Comparison of ENCODE assay signal across 21 cellular contexts in the genomic region with DNA sequence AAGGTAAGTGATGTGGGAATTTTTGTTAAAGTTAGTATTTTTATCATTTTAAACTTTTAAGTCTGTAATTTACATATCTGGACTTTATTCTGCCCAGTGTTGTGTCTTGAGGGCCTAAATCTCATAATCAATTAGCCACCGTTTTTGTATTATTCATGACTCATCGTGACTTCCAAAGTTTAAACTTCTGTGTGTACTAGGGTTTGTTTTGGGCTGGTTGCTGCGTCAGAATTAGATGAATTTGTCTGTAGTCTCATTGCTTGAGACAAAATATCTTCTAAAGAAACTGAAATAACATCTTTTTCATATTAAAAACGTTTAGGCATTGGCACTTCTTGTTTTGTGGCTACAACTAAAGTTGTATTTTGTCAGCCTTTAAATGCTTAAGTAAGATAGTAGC.
"Had no signal": no experiment of that assay in that cellular context is flagged by ENCODE, and none has a peak within 500 bp of the region (broad histone marks: within the 10 kb centered on the region; RNA-seq: fewer than 3 reads in every experiment).

No MANE protein-coding gene starts in this region.

- H3K27ac Mint-ChIP-seq: activated CD4-positive, alpha-beta T cell treated with anti-CD3 and anti-CD28 coated beads, Interleukin-2, amount 10 ng/mL, durations not matched to agents 7 days and 5 days; activated naive CD4-positive, alpha-beta T cell treated with anti-CD3 and anti-CD28 coated beads, Interleukin-2, amount 50 U/mL, for 24 hours; activated T-cell treated with anti-CD3 and anti-CD28 coated beads, Interleukin-2, amount 50 U/mL, for 72 hours; effector memory CD8-positive, alpha-beta T cell; nephron had no signal

- H3K36me3 ChIP-seq: ascending aorta, cardiac muscle cell, esophagus squamous epithelium, gastrocnemius medialis, sigmoid colon had no signal

- H3K4me3 Mint-ChIP-seq: activated CD4-positive, alpha-beta T cell treated with anti-CD3 and anti-CD28 coated beads, Interleukin-2, amount 10 ng/mL, durations not matched to agents 7 days and 5 days; activated naive CD4-positive, alpha-beta T cell treated with anti-CD3 and anti-CD28 coated beads, Interleukin-2, amount 50 U/mL, for 24 hours; activated T-cell treated with anti-CD3 and anti-CD28 coated beads, Interleukin-2, amount 50 U/mL, for 72 hours; effector memory CD8-positive, alpha-beta T cell; nephron had no signal

- H3K27me3 ChIP-seq: ascending aorta, cardiac muscle cell, esophagus squamous epithelium, gastrocnemius medialis, sigmoid colon had no signal

- H3K27me3 Mint-ChIP-seq: activated CD4-positive, alpha-beta T cell treated with anti-CD3 and anti-CD28 coated beads, Interleukin-2, amount 10 ng/mL, durations not matched to agents 7 days and 5 days; activated naive CD4-positive, alpha-beta T cell treated with anti-CD3 and anti-CD28 coated beads, Interleukin-2, amount 50 U/mL, for 24 hours; effector memory CD8-positive, alpha-beta T cell had no signal

- ATAC-seq: activated T-cell treated with anti-CD3 and anti-CD28 coated beads, Interleukin-2, amount 50 U/mL, for 72 hours; effector memory CD8-positive, alpha-beta T cell; gastrocnemius medialis; left lobe of liver had no signal

- H3K9me3 Mint-ChIP-seq: activated CD4-positive, alpha-beta T cell treated with anti-CD3 and anti-CD28 coated beads, Interleukin-2, amount 10 ng/mL, durations not matched to agents 7 days and 5 days; activated naive CD4-positive, alpha-beta T cell treated with anti-CD3 and anti-CD28 coated beads, Interleukin-2, amount 50 U/mL, for 24 hours; effector memory CD8-positive, alpha-beta T cell; nephron had no signal

- FAIRE-seq: kidney had no signal

- DNase-seq: activated CD4-positive, alpha-beta T cell treated with anti-CD3 and anti-CD28 coated beads, Interleukin-2, amount 10 ng/mL, durations not matched to agents 7 days and 5 days; activated CD8-positive, alpha-beta memory T cell treated with anti-CD3 and anti-CD28 coated beads, Interleukin-2, amount 50 U/mL, for 4 hours; activated effector memory CD4-positive, alpha-beta T cell treated with anti-CD3 and anti-CD28 coated beads, Interleukin-2, amount 50 U/mL, for 16 hours; activated T-cell treated with anti-CD3 and anti-CD28 coated beads, Interleukin-2, amount 50 U/mL, for 72 hours; effector memory CD8-positive, alpha-beta T cell; esophagus squamous epithelium; gastrocnemius medialis; head of caudate nucleus; kidney; midbrain; nucleus accumbens; posterior cingulate gyrus; sigmoid colon; stimulated activated naive CD4-positive, alpha-beta T cell; T-helper 1 cell; T1000 had no signal

- H3K4me3 ChIP-seq: ascending aorta, cardiac muscle cell, esophagus squamous epithelium, gastrocnemius medialis, sigmoid colon had no signal

- H3K27ac ChIP-seq: ascending aorta, cardiac muscle cell, esophagus squamous epithelium, gastrocnemius medialis, sigmoid colon had no signal

- H3K9me3 ChIP-seq: ascending aorta, esophagus squamous epithelium, gastrocnemius medialis, sigmoid colon had no signal
